ENCODE assay signal across 9 cellular contexts in genomic region chr15:99059010-99059981, GRCh38. TPM values are rescaled to one million over a fixed set of nuclear protein-coding genes. Genes with fewer than 3 reads are reported as not detected.
DNase-seq lines count a peak whose midpoint lies in the region; ATAC-seq and TF ChIP-seq lines count a peak whose summit lies in the region.
"Had no signal": no experiment of that assay in that cellular context is flagged by ENCODE, and none has a peak within 500 bp of the region (broad histone marks: within the 10 kb centered on the region; RNA-seq: fewer than 3 reads in every experiment).

No MANE protein-coding gene starts in this region.

- H3K9ac ChIP-seq in HCT116 (ENCODE audit: low read length): peak overlapping the region; percentile 28

- peak; percentile 43 for TF ChIP-seq RAD21 in HCT116 (IDR thresholded peaks at IDR 0.05; ENCODE audit: low read depth)

- DNase-seq in GM10266 (ENCODE audit: extremely low spot score): peak; percentile 84
- DNase-seq in HCT116 (ENCODE audit: low read depth, low spot score): peak; percentile 6
- DNase-seq in NCI-H1092 treated with DMSO at 0.1 percent for 48 hours (lab: John Stamatoyannopoulos, UW): peak; percentile 25
- peak; percentile 31 to 37 for DNase-seq in activated CD4-positive, alpha-beta T cell treated with anti-CD3 and anti-CD28 coated beads for 4 hours
- peak; percentile 76 for DNase-seq in dedifferentiated amniotic fluid mesenchymal stem cell (ENCODE audit: extremely low spot score)
- peak; percentile 57 to 76 for DNase-seq in left colon
- DNase-seq in stimulated activated CD4-positive, alpha-beta T cell treated with anti-CD3 and anti-CD28 coated beads, Interleukin-15, amount 100 ng/mL, for 1 hour (ENCODE audit: low read depth in 1 of 2, low spot score in 1 of 2): peak; percentile 12 to 44

- no peaks in the 10 kb centered on the region for H3K9me3 ChIP-seq in HCT116 (ENCODE audit: control insufficient read depth in 1 of 2, insufficient read depth in 1 of 2, low read depth in 1 of 2, low read length in 2 of 2)

- POLR2A ChIA-PET in HCT116 (lab: Charles Lee): interaction anchor here (0.6 kb wide), 1 partner anchor 24 kb away, joined by 3 read pairs; no protein-coding TSS in a partner anchor

- H3K79me2 ChIP-seq in HCT116 (ENCODE audit: insufficient read depth, low read length): no peaks in the 10 kb centered on the region

- peaks cover 5% of the 10 kb centered on the region; the same call in 1 of the 2 replicates for H3K27me3 ChIP-seq in HCT116 (ENCODE audit: insufficient read depth, low read length)

- no peaks in the 10 kb centered on the region for H4K20me1 ChIP-seq in HCT116 (ENCODE audit: insufficient read depth)

- ATAC-seq in HCT116 (peak; percentile 96), left colon (peak; percentile 90), GM18505 (IDR thresholded peaks at IDR 0.05; ENCODE audit: unreplicated experiment) (no peak)

- H3K4me1 ChIP-seq in HCT116 (ENCODE audit: control insufficient read depth in 1 of 2, insufficient read depth in 2 of 2, low read length in 2 of 2): peaks cover 0 to 9% of the 10 kb centered on the region in 2 experiments; a peak in 1 of 4 replicates

- no peaks in the 10 kb centered on the region for H3K36me3 ChIP-seq in HCT116 (ENCODE audit: control insufficient read depth in 1 of 2, insufficient read depth in 2 of 2, low read length in 2 of 2)

- H2AFZ ChIP-seq in HCT116 (ENCODE audit: low read depth, low read length, poor library complexity, severe bottlenecking): peak overlapping the region; percentile 51

- CTCF ChIA-PET in HCT116 (lab: Charles Lee): interaction anchor here (0.6 to 2.6 kb wide), 5 partner anchors 9 to 412 kb away, joined by 3 to 11 read pairs (median 3); no protein-coding TSS in a partner anchor

- peak overlapping the region; percentile 73 for H3K4me2 ChIP-seq in HCT116 (ENCODE audit: low read length)

- H3K27ac ChIP-seq in HCT116 (ENCODE audit: low read depth, low read length): no peak overlapping the region

- intact Hi-C loops in HCT116 (cut with micrococcal nuclease) (loop anchor here (1.0 to 10.0 kb wide), 4 partner anchors 154 to 617 kb away; no protein-coding TSS in a partner anchor), left colon (cut with DNase I, micrococcal nuclease) (no loop called here)

- TF ChIP-seq CTCF in GM10266 (IDR thresholded peaks at IDR 0.05; ENCODE audit: control insufficient read depth, insufficient read depth, low read depth, missing control alignments): peak; percentile 91
- peak; percentile 14 to 58 (median 57); a peak in 4 of 6 replicates for TF ChIP-seq CTCF in HCT116 (IDR thresholded peaks at IDR 0.05 in 2 of 3, conservative IDR thresholded peaks at IDR 0.05 in 1 of 3; ENCODE audit: borderline replicate concordance in 1 of 3, insufficient read depth in 1 of 3, low read depth in 2 of 3, low read length in 2 of 3)

- no peaks in the 10 kb centered on the region for H3K9me2 ChIP-seq in HCT116 (ENCODE audit: insufficient read depth)

- TF ChIP-seq POLR2A in HCT116 (IDR thresholded peaks at IDR 0.05; ENCODE audit: borderline replicate concordance, extremely low read depth, insufficient read depth, insufficient read length) (no peak), GM18505 (IDR thresholded peaks at IDR 0.05; ENCODE audit: borderline replicate concordance, extremely low read depth, insufficient read depth, insufficient read length) (no peak)

- no TSS peak for BruUV-seq in HCT116 (replicated peaks; lab: Mats Ljungman, UMichigan)

- RAD21 ChIA-PET in HCT116 (lab: Charles Lee; ENCODE audit: low non-redundant PET in 1 of 2, low total read pairs in 2 of 2, uncharacterized antibody in 2 of 2, unreplicated experiment in 2 of 2): no interaction called here

- peak overlapping the region; percentile 28 to 39; a peak in 2 of 4 replicates for H3K4me3 ChIP-seq in HCT116 (replicated peaks in 1 of 2; ENCODE audit: low read depth in 1 of 2, low read length in 2 of 2)

TF ChIP-seq in HCT116, 20 proteins besides CTCF, POLR2A, EP300 and RAD21:
- TF ChIP-seq JUND (IDR thresholded peaks at IDR 0.05): no peak
- TF ChIP-seq YY1 (IDR thresholded peaks at IDR 0.05; ENCODE audit: extremely low read depth, insufficient replicate concordance, low read depth, low read length): no peak
- TF ChIP-seq EGR1 (IDR thresholded peaks at IDR 0.05; ENCODE audit: low read depth): no peak
- TF ChIP-seq FOSL1 (IDR thresholded peaks at IDR 0.05; ENCODE audit: low read depth): no peak
- no peak; the same call in 1 of the 2 replicates for TF ChIP-seq ZFX (IDR thresholded peaks at IDR 0.05)

RNA-seq across cellular contexts. Expression of gene SYNM, which starts 45.6 kb away (rescaled TPM):
- total RNA-seq in HCT116 (2021; ENCODE audit: unreplicated experiment) (3.3 TPM), left colon (10 to 100 TPM in 1 of 2 donors, 1 to 10 TPM in 1; 5.2 to 96.5 TPM)
- polyA plus RNA-seq in HCT116 (2012): 2.4 and 2.9 TPM in 2 replicates

RNA-seq across cellular contexts. Expression of gene PGPEP1L, which starts 51.7 kb away (rescaled TPM):
- not detected for total RNA-seq in HCT116 (2021; ENCODE audit: unreplicated experiment)
- polyA plus RNA-seq in HCT116 (2012): 0.12 TPM in 1 of 2 replicates, not detected in the other
- not detected for total RNA-seq in left colon
- total RNA-seq: subcutaneous adipose tissue had no signal

Comparison
In these comparisons a context has a peak if more than half of its experiments do, and no peak if none do; other contexts are left out.
1. DNase-seq: peak in every context shown above with its lines; median percentile 84 in GM10266; 76 in dedifferentiated amniotic fluid mesenchymal stem cell; 66 in left colon; 34 in activated CD4-positive, alpha-beta T cell treated with anti-CD3 and anti-CD28 coated beads for 4 hours; 28 in stimulated activated CD4-positive, alpha-beta T cell treated with anti-CD3 and anti-CD28 coated beads, Interleukin-15, amount 100 ng/mL, for 1 hour; 25 in NCI-H1092 treated with DMSO at 0.1 percent for 48 hours; 6 in HCT116.